In the genomic region with DNA sequence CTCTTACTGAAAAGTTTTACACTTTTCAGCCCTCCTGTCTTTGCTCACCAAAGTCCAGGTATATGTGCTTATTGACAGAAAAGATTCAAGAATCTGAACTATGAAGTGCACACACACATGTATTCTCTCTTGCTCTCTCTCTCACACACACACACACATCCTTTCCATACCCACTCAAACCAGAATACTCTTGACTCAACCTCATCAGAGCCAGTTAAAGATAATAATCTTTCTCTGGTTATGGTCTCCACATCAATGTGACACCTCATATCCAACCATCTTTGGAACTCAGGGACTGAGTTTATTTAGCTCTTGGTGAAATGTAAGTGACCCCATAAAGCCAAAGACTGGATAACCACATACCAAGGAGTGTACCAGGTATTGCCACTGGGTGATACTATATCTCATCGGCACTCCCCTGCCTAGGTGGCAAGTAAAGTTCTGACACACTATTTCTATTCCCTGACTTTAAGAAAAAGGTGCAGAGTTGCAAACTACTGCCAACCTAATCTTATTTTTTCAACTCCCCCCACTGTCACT, we compare ENCODE assay signal across 22 cellular contexts. TPM values are rescaled to one million over a fixed set of nuclear protein-coding genes. Genes with fewer than 3 reads are reported as not detected.
DNase-seq lines count a peak whose midpoint lies in the region; ATAC-seq and TF ChIP-seq lines count a peak whose summit lies in the region.
"Had no signal": no experiment of that assay in that cellular context is flagged by ENCODE, and none has a peak within 500 bp of the region (broad histone marks: within the 10 kb centered on the region; RNA-seq: fewer than 3 reads in every experiment).

No MANE protein-coding gene starts in this region.

- H3K4me1 Mint-ChIP-seq in activated T-cell treated with anti-CD3 and anti-CD28 coated beads, Interleukin-2, amount 50 U/mL, for 4 hours (ENCODE audit: low read depth): peaks cover 18% of the 10 kb centered on the region
- H3K4me1 Mint-ChIP-seq in activated T-helper 1 cell treated with anti-CD3 and anti-CD28 coated beads, Interleukin-12 subunit alpha, Interleukin-12 subunit beta, Interleukin-2, Interleukin-4 antibody, amounts not matched to agents 30 ng/mL and 10 ng/mL and 1 ng/mL, durations not matched to agents 14 hours and 24 hours and 36 hours (ENCODE audit: low read depth): peaks cover 39% of the 10 kb centered on the region
- peaks cover 44% of the 10 kb centered on the region for H3K4me1 Mint-ChIP-seq in stimulated activated naive CD8-positive, alpha-beta T cell treated with anti-CD3 and anti-CD28 coated beads, Interleukin-15, Interleukin-2, amounts not matched to agents 100 ng/mL and 50 ng/mL, for 24 hours (ENCODE audit: low read depth)

- no peaks in the 10 kb centered on the region for H3K36me3 Mint-ChIP-seq in activated T-cell treated with anti-CD3 and anti-CD28 coated beads, Interleukin-2, amount 50 U/mL, for 4 hours (ENCODE audit: insufficient read depth)
- peaks cover 3% of the 10 kb centered on the region for H3K36me3 Mint-ChIP-seq in activated T-helper 1 cell treated with anti-CD3 and anti-CD28 coated beads, Interleukin-12 subunit alpha, Interleukin-12 subunit beta, Interleukin-2, Interleukin-4 antibody, amounts not matched to agents 30 ng/mL and 10 ng/mL and 1 ng/mL, durations not matched to agents 14 hours and 24 hours and 36 hours (ENCODE audit: low read depth)
- no peaks in the 10 kb centered on the region for H3K36me3 Mint-ChIP-seq in stimulated activated naive CD8-positive, alpha-beta T cell treated with anti-CD3 and anti-CD28 coated beads, Interleukin-15, Interleukin-2, amounts not matched to agents 100 ng/mL and 50 ng/mL, for 24 hours (ENCODE audit: low read depth)

- peak overlapping the region; percentile 50 for H3K27ac Mint-ChIP-seq in activated T-helper 1 cell treated with anti-CD3 and anti-CD28 coated beads, Interleukin-12 subunit alpha, Interleukin-12 subunit beta, Interleukin-2, Interleukin-4 antibody, amounts not matched to agents 30 ng/mL and 10 ng/mL and 1 ng/mL, durations not matched to agents 14 hours and 24 hours and 36 hours
- peak overlapping the region; percentile 42 for H3K27ac Mint-ChIP-seq in stimulated activated naive CD8-positive, alpha-beta T cell treated with anti-CD3 and anti-CD28 coated beads, Interleukin-15, Interleukin-2, amounts not matched to agents 100 ng/mL and 50 ng/mL, for 24 hours
- H3K27ac Mint-ChIP-seq: CD4-positive, alpha-beta T cell had no signal

- H3K9me3 Mint-ChIP-seq in activated T-cell treated with anti-CD3 and anti-CD28 coated beads, Interleukin-2, amount 50 U/mL, for 4 hours: no peaks in the 10 kb centered on the region
- no peaks in the 10 kb centered on the region for H3K9me3 Mint-ChIP-seq in activated T-helper 1 cell treated with anti-CD3 and anti-CD28 coated beads, Interleukin-12 subunit alpha, Interleukin-12 subunit beta, Interleukin-2, Interleukin-4 antibody, amounts not matched to agents 30 ng/mL and 10 ng/mL and 1 ng/mL, durations not matched to agents 14 hours and 24 hours and 36 hours
- H3K9me3 Mint-ChIP-seq in stimulated activated naive CD8-positive, alpha-beta T cell treated with anti-CD3 and anti-CD28 coated beads, Interleukin-15, Interleukin-2, amounts not matched to agents 100 ng/mL and 50 ng/mL, for 24 hours: no peaks in the 10 kb centered on the region
- H3K9me3 Mint-ChIP-seq: CD4-positive, alpha-beta T cell had no signal

- no peaks in the 10 kb centered on the region for H3K27me3 Mint-ChIP-seq in activated T-cell treated with anti-CD3 and anti-CD28 coated beads, Interleukin-2, amount 50 U/mL, for 4 hours (ENCODE audit: low read depth)
- H3K27me3 Mint-ChIP-seq in activated T-helper 1 cell treated with anti-CD3 and anti-CD28 coated beads, Interleukin-12 subunit alpha, Interleukin-12 subunit beta, Interleukin-2, Interleukin-4 antibody, amounts not matched to agents 30 ng/mL and 10 ng/mL and 1 ng/mL, durations not matched to agents 14 hours and 24 hours and 36 hours (ENCODE audit: insufficient read depth): no peaks in the 10 kb centered on the region
- H3K27me3 Mint-ChIP-seq in stimulated activated naive CD8-positive, alpha-beta T cell treated with anti-CD3 and anti-CD28 coated beads, Interleukin-15, Interleukin-2, amounts not matched to agents 100 ng/mL and 50 ng/mL, for 24 hours: no peaks in the 10 kb centered on the region
- H3K27me3 Mint-ChIP-seq: CD4-positive, alpha-beta T cell had no signal

- no peak for DNase-seq in activated CD4-positive, CD25-positive, alpha-beta regulatory T cell treated with anti-CD3 and anti-CD28 coated beads, Interleukin-2, amount 50 U/mL, for 72 hours
- no peak for DNase-seq in activated T-cell treated with anti-CD3 and anti-CD28 coated beads, Interleukin-2, amount 50 U/mL, for 4 hours
- DNase-seq in activated T-cell treated with anti-CD3 and anti-CD28 coated beads, Interleukin-2, amount 50 U/mL, for 48 hours: no peak
- DNase-seq in activated T-helper 1 cell treated with anti-CD3 and anti-CD28 coated beads, Interleukin-12 subunit alpha, Interleukin-12 subunit beta, Interleukin-2, Interleukin-4 antibody, amounts not matched to agents 30 ng/mL and 10 ng/mL and 1 ng/mL, durations not matched to agents 14 hours and 24 hours and 36 hours (ENCODE audit: low spot score): no peak
- DNase-seq in omental fat pad (ENCODE audit: low spot score) (no peak), ecto neural progenitor cell (ENCODE audit: low spot score) (no peak)
- DNase-seq: ACHN; CD4-positive, alpha-beta T cell; COR-L47; DMS79; H7; MG63; NCI-H1417; NCI-H1694 treated with DMSO at 0.1 percent for 48 hours; NCI-H2081 treated with DMSO at 0.1 percent for 48 hours; NCI-H2171 treated with DMSO at 0.1 percent for 48 hours; NCI-H446 treated with DMSO at 0.1 percent for 48 hours; NCI-H526 treated with DMSO at 0.1 percent for 48 hours had no signal

- no peak overlapping the region for H3K4me3 Mint-ChIP-seq in activated T-cell treated with anti-CD3 and anti-CD28 coated beads, Interleukin-2, amount 50 U/mL, for 4 hours
- H3K4me3 Mint-ChIP-seq in activated T-helper 1 cell treated with anti-CD3 and anti-CD28 coated beads, Interleukin-12 subunit alpha, Interleukin-12 subunit beta, Interleukin-2, Interleukin-4 antibody, amounts not matched to agents 30 ng/mL and 10 ng/mL and 1 ng/mL, durations not matched to agents 14 hours and 24 hours and 36 hours: no peak overlapping the region
- no peak overlapping the region for H3K4me3 Mint-ChIP-seq in stimulated activated naive CD8-positive, alpha-beta T cell treated with anti-CD3 and anti-CD28 coated beads, Interleukin-15, Interleukin-2, amounts not matched to agents 100 ng/mL and 50 ng/mL, for 24 hours
- H3K4me3 Mint-ChIP-seq: CD4-positive, alpha-beta T cell had no signal

- peak; percentile 41 to 66 for ATAC-seq in activated CD4-positive, CD25-positive, alpha-beta regulatory T cell treated with anti-CD3 and anti-CD28 coated beads, Interleukin-2, amount 50 U/mL, for 24 hours
- peak; percentile 70 to 72 for ATAC-seq in activated T-cell treated with anti-CD3 and anti-CD28 coated beads, Interleukin-2, amount 50 U/mL, for 4 hours
- ATAC-seq in omental fat pad (ENCODE audit: low FRiP score): no peak
- ATAC-seq: Right ventricle myocardium inferior had no signal

- no peak for TF ChIP-seq CTCF in omental fat pad (IDR thresholded peaks at IDR 0.05)

- intact Hi-C loops in activated T-helper 1 cell treated with anti-CD3 and anti-CD28 coated beads, Interleukin-12 subunit alpha, Interleukin-12 subunit beta, Interleukin-2, Interleukin-4 antibody, amounts not matched to agents 30 ng/mL and 10 ng/mL and 1 ng/mL, durations not matched to agents 14 hours and 24 hours and 36 hours (cut with micrococcal nuclease): loop anchor here (1.0 to 5.0 kb wide), 6 partner anchors 8 to 460 kb away; partner anchors contain the start of gene DHX9

RNA-seq across cellular contexts. Expression of gene RGS8, which starts 24.9 kb away (rescaled TPM):
- not detected for total RNA-seq in activated T-cell treated with anti-CD3 and anti-CD28 coated beads, Interleukin-2, amount 50 U/mL, for 4 hours
- total RNA-seq in activated T-helper 1 cell treated with anti-CD3 and anti-CD28 coated beads, Interleukin-12 subunit alpha, Interleukin-12 subunit beta, Interleukin-2, Interleukin-4 antibody, amounts not matched to agents 30 ng/mL and 10 ng/mL and 1 ng/mL, durations not matched to agents 14 hours and 24 hours and 36 hours: not detected in 2 replicates
- total RNA-seq in omental fat pad: under 1 TPM in 3 of 4 donors, not detected in 1; 0.06 to 0.84 (median 0.12) TPM
- total RNA-seq: CD4-positive, alpha-beta T cell; LHCN-M2; Right ventricle myocardium inferior had no signal
